8 cellular contexts compared by ENCODE assay signal in the genomic region with DNA sequence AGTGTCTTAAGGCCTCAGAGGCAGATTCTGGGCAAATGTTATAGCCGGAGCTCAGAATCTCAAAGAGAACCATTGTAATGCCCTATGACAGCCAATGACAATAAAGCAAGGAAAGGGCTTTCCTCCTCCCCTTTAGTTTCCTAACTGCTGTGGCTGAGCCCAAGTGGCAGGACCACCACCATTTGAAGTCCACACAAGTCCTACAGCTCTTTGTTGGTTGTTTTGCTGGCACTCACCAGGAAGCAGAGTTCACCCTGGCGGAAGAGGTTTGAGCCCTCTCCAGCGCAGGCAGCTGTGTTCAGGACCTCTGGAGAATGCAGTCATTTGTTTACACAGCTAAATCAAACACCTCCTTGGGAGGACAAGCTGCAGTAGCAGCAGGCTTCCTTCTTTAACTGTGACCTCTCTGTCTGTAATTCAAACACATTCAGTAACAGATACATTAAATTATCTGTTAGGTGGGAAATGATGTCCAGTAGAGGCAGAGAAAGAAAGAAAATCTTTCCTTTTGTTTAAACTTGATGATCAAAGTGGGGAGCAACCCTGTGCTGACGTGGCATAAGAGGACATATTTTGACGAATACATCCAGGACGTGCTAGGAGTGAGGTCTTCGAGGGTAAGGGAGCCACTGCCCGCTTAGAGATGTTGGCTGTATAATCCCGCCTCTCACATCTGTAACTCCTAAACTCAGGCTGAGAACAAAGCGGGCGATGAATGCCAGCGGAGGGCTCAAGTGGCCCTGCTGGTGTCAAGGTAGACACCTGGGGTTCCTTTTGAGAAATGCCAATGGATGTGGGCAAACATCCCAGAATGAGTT. TPM values are rescaled to one million over a fixed set of nuclear protein-coding genes. Genes with fewer than 3 reads are reported as not detected.
A peak's percentile ranks its signal among the peaks of the same experiment; 100 is the strongest.
DNase-seq lines count a peak whose midpoint lies in the region; ATAC-seq and TF ChIP-seq lines count a peak whose summit lies in the region.
"Had no signal": no experiment of that assay in that cellular context is flagged by ENCODE, and none has a peak within 500 bp of the region (broad histone marks: within the 10 kb centered on the region; RNA-seq: fewer than 3 reads in every experiment).

No MANE protein-coding gene starts in this region.

- H3K27me3 ChIP-seq in MG63 (no peaks in the 10 kb centered on the region), right lobe of liver (no peaks in the 10 kb centered on the region), transverse colon (no peaks in the 10 kb centered on the region)

- DNase-seq in MG63 (peak; percentile 61), brain pericyte (ENCODE audit: low read depth, low spot score) (peak; percentile 89), right lobe of liver (peak in 1 of 3 donors; percentile 44), transverse colon (peak; percentile 55), NCI-H1105 (lab: John Stamatoyannopoulos, UW) (no peak)
- DNase-seq in activated naive CD8-positive, alpha-beta T cell treated with anti-CD3 and anti-CD28 coated beads, Interleukin-2, amount 50 U/mL, for 24 hours, result no peak

- peaks cover 3% of the 10 kb centered on the region for H3K4me1 Mint-ChIP-seq in activated naive CD8-positive, alpha-beta T cell treated with anti-CD3 and anti-CD28 coated beads, Interleukin-2, amount 50 U/mL, for 24 hours

- intact Hi-C loops in right lobe of liver (cut with DNase I) (loop anchor here in 1 of 2 donors (10.0 kb wide), 1 partner anchor 176 kb away; no protein-coding TSS in a partner anchor), transverse colon (cut with DNase I; ENCODE audit: low total_unique reads) (loop anchor here (10.0 kb wide), 1 partner anchor 166 kb away; a partner anchor contains a TSS)

- TF ChIP-seq POLR2A in right lobe of liver (IDR thresholded peaks at IDR 0.05) (no peak), transverse colon (IDR thresholded peaks at IDR 0.05) (no peak)

- no peak overlapping the region for H3K4me3 ChIP-seq in MG63
- H3K4me3 ChIP-seq in right lobe of liver, result no peak overlapping the region
- no peak overlapping the region for H3K4me3 ChIP-seq in transverse colon
- H3K4me3 ChIP-seq: K562 had no signal

- WGBS in right lobe of liver (ENCODE audit: insufficient coverage, low coverage, low lambda C conversion rate, missing lambda C conversion rate), result 55% methylated on average over 9 of the region's 12 CpGs
- 32 to 39% methylated on average over 4 to 12 of the region's 12 CpGs for WGBS in transverse colon (ENCODE audit: low coverage in 1 of 2), 2 donors

- no peaks in the 10 kb centered on the region for H3K36me3 ChIP-seq in MG63
- H3K36me3 ChIP-seq in right lobe of liver, result no peaks in the 10 kb centered on the region
- no peaks in the 10 kb centered on the region for H3K36me3 ChIP-seq in transverse colon

- H3K27ac ChIP-seq in right lobe of liver, result peak overlapping the region; percentile 10 to 49 (median 19)
- peak overlapping the region; percentile 65 to 79 (median 74) for H3K27ac ChIP-seq in transverse colon

- no peak overlapping the region for H3K27ac Mint-ChIP-seq in activated naive CD8-positive, alpha-beta T cell treated with anti-CD3 and anti-CD28 coated beads, Interleukin-2, amount 50 U/mL, for 24 hours

- in situ Hi-C loops in transverse colon (cut with MboI; ENCODE audit: low pct_ligation_motif_present in 1 of 4, low pct_unique_long_range_greater_than_20kb in 1 of 4, low sequenced_read_pairs in 3 of 4), result loop anchor here (10.0 to 25.0 kb wide), 6 partner anchors 168 to 743 kb away; a partner anchor contains a TSS

- no peaks in the 10 kb centered on the region for H3K9me3 Mint-ChIP-seq in activated naive CD8-positive, alpha-beta T cell treated with anti-CD3 and anti-CD28 coated beads, Interleukin-2, amount 50 U/mL, for 24 hours

- ATAC-seq in right lobe of liver, result peak; percentile 67 to 84 (median 77)
- ATAC-seq in activated naive CD8-positive, alpha-beta T cell treated with anti-CD3 and anti-CD28 coated beads, Interleukin-2, amount 50 U/mL, for 24 hours, result no peak
- no peak for ATAC-seq in HG03097 (IDR thresholded peaks at IDR 0.05; ENCODE audit: low FRiP score, unreplicated experiment)
- ATAC-seq: K562 had no signal

- H3K4me3 Mint-ChIP-seq in activated naive CD8-positive, alpha-beta T cell treated with anti-CD3 and anti-CD28 coated beads, Interleukin-2, amount 50 U/mL, for 24 hours, result no peak overlapping the region

- H3K9me3 ChIP-seq in MG63 (no peaks in the 10 kb centered on the region), right lobe of liver (no peaks in the 10 kb centered on the region), transverse colon (no peaks in the 10 kb centered on the region)

- H3K36me3 Mint-ChIP-seq in activated naive CD8-positive, alpha-beta T cell treated with anti-CD3 and anti-CD28 coated beads, Interleukin-2, amount 50 U/mL, for 24 hours (ENCODE audit: low read depth), result no peaks in the 10 kb centered on the region

- H3K27me3 Mint-ChIP-seq in activated naive CD8-positive, alpha-beta T cell treated with anti-CD3 and anti-CD28 coated beads, Interleukin-2, amount 50 U/mL, for 24 hours, result no peaks in the 10 kb centered on the region

- no peak for TF ChIP-seq EP300 in transverse colon (IDR thresholded peaks at IDR 0.05; ENCODE audit: low read depth)

- TF ChIP-seq CTCF in right lobe of liver (IDR thresholded peaks at IDR 0.05) (no peak), transverse colon (IDR thresholded peaks at IDR 0.05) (peak in 2 of 5 experiments; percentile 12 to 24)

- H3K4me1 ChIP-seq in right lobe of liver (peaks cover 0 to 10% (median 0%) of the 10 kb centered on the region in 4 donors), transverse colon (peaks cover 12 to 34% (median 26%) of the 10 kb centered on the region in 4 donors)

RNA-seq across cellular contexts. Expression of a gene that starts 51.9 kb away (rescaled TPM):
- total RNA-seq in MG63 (2014; rRNA removed; shearing (Covaris generic); ENCODE audit: low replicate concordance), result 1.7 and 4.8 TPM in 2 replicates
- total RNA-seq in right lobe of liver (under 1 TPM; 0.49 to 0.99 (median 0.75) TPM), transverse colon (under 1 TPM in 2 of 4 donors, not detected in 2; 0.16 to 0.55 TPM)
- total RNA-seq: K562 had no signal

Comparison
In these comparisons a context has a peak if more than half of its experiments do, and no peak if none do; other contexts are left out.
1. DNase-seq: peak in MG63 (single experiment), brain pericyte (single experiment) and transverse colon (single experiment); none in NCI-H1105 (single experiment) and activated naive CD8-positive, alpha-beta T cell treated with anti-CD3 and anti-CD28 coated beads, Interleukin-2, amount 50 U/mL, for 24 hours (single experiment).
2. ATAC-seq: peak in right lobe of liver (4 of 4); none in activated naive CD8-positive, alpha-beta T cell treated with anti-CD3 and anti-CD28 coated beads, Interleukin-2, amount 50 U/mL, for 24 hours (single experiment) and HG03097 (single experiment).